9 cellular contexts compared by ENCODE assay signal in the genomic region with DNA sequence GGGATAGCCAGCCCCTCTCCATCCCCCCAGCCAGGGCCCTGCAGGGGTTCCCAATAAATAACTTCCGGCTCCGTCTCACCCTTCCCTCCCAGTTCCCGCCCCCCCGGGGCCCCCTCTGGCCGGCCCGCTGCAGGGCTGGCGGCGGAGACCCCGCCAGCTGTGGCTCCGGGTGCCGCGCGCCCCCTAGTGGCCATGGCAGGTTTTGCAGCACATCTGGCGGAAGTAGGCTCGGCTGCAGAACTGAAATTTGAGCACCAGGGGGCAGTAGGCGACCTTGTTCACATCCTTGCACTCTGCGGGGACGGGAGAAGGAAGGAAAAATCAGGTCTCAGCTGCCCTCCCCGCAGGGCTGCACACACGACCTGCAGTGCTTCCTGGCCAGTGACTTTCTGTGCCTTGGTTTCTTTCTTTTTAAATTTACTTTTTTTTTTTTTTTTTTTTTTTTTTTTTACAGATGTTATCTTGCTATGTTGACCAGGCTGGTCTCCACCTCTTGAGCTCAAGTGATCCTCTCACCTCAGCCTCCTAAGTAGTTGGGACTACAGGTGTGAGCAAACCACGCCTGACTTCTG. TPM values are rescaled to one million over a fixed set of nuclear protein-coding genes. Genes with fewer than 3 reads are reported as not detected.
DNase-seq lines count a peak whose midpoint lies in the region; ATAC-seq and TF ChIP-seq lines count a peak whose summit lies in the region.
"Had no signal": no experiment of that assay in that cellular context is flagged by ENCODE, and none has a peak within 500 bp of the region (broad histone marks: within the 10 kb centered on the region; RNA-seq: fewer than 3 reads in every experiment).

No MANE protein-coding gene starts in this region.

- H3K79me2 ChIP-seq in DND-41 (ENCODE audit: insufficient read depth, low read length): no peaks in the 10 kb centered on the region
- H3K79me2 ChIP-seq in PC-3 (ENCODE audit: low read length): no peaks in the 10 kb centered on the region

- H3F3A ChIP-seq in PC-3 (ENCODE audit: low read length, unreplicated experiment): no peaks in the 10 kb centered on the region

- no peaks in the 10 kb centered on the region for H3K36me3 Mint-ChIP-seq in natural killer cell treated with Interleukin-12 subunit alpha and Interleukin-12 subunit beta and Interleukin-15 and Interleukin-18, amount 100 ng/mL, for 72 hours

- H3K27ac ChIP-seq in DND-41 (ENCODE audit: low read length) (no peak overlapping the region), PC-3 (ENCODE audit: low read length) (no peak overlapping the region), esophagus squamous epithelium (no peak overlapping the region)
- H3K27ac ChIP-seq: epithelial cell of prostate had no signal

- CTCF ChIA-PET in PC-3 (lab: Charles Lee): interaction anchor here (0.6 to 2.4 kb wide), 18 partner anchors 8 to 219 kb away, joined by 3 to 22 read pairs (median 8); partner anchors contain the start of genes MARCHF2 and ZNF414

- H3K9ac ChIP-seq in DND-41 (ENCODE audit: low read depth, low read length) (no peak overlapping the region), PC-3 (ENCODE audit: low read length) (no peak overlapping the region)

- H3K9me2 ChIP-seq in PC-3 (replicated peaks; ENCODE audit: low read length): no peaks in the 10 kb centered on the region

- no TSS peak for BruUV-seq in PC-3 (replicated peaks; lab: Mats Ljungman, UMichigan)

- H3K36me3 ChIP-seq in DND-41 (ENCODE audit: insufficient read depth, low read length) (no peaks in the 10 kb centered on the region), PC-3 (ENCODE audit: low read depth, low read length) (no peaks in the 10 kb centered on the region; the same call in 1 of the 2 replicates), esophagus squamous epithelium (peaks cover 0 to 15% (median 0%) of the 10 kb centered on the region in 3 donors)

- intact Hi-C loops in PC-3 (cut with micrococcal nuclease): loop anchor here (5.0 to 10.0 kb wide), 3 partner anchors 73 to 226 kb away; partner anchors contain the start of gene MARCHF2
- intact Hi-C loops in esophagus squamous epithelium (cut with DNase I): loop anchor here (10.0 kb wide), 1 partner anchor 226 kb away; no protein-coding TSS in a partner anchor

- peak; percentile 99 for TF ChIP-seq CTCF in DND-41 (IDR thresholded peaks at IDR 0.05; ENCODE audit: borderline replicate concordance, extremely low read depth, low read length, poor library complexity, severe bottlenecking)
- peak; percentile 100 for TF ChIP-seq CTCF in PC-3 (conservative IDR thresholded peaks at IDR 0.05; ENCODE audit: low read depth, low read length)
- peak; percentile 98 to 100 (median 99) for TF ChIP-seq CTCF in esophagus squamous epithelium (IDR thresholded peaks at IDR 0.05)

- ATAC-seq in DND-41 (ENCODE audit: insufficient read depth, low read depth) (peak; percentile 82), HG03439 (IDR thresholded peaks at IDR 0.05; ENCODE audit: unreplicated experiment) (peak; percentile 66), PC-3 (peak; percentile 58), HG03175 (IDR thresholded peaks at IDR 0.05; ENCODE audit: unreplicated experiment) (no peak)
- ATAC-seq in natural killer cell treated with Interleukin-12 subunit alpha and Interleukin-12 subunit beta and Interleukin-15 and Interleukin-18, amount 100 ng/mL, for 72 hours: peak; percentile 69 to 79
- peak; percentile 79 for ATAC-seq in stimulated activated naive CD8-positive, alpha-beta T cell treated with anti-CD3 and anti-CD28 coated beads, Interleukin-15, Interleukin-2, amounts not matched to agents 100 U/mL and 50 U/mL, for 24 hours

- no peak overlapping the region for H3K27ac Mint-ChIP-seq in natural killer cell treated with Interleukin-12 subunit alpha and Interleukin-12 subunit beta and Interleukin-15 and Interleukin-18, amount 100 ng/mL, for 72 hours

- no peak for TF ChIP-seq POLR2A in esophagus squamous epithelium (IDR thresholded peaks at IDR 0.05)

- H3K9me3 Mint-ChIP-seq in natural killer cell treated with Interleukin-12 subunit alpha and Interleukin-12 subunit beta and Interleukin-15 and Interleukin-18, amount 100 ng/mL, for 72 hours: no peaks in the 10 kb centered on the region

- peak overlapping the region; percentile 24 for H3K4me2 ChIP-seq in DND-41 (ENCODE audit: insufficient read depth, low read length)
- H3K4me2 ChIP-seq in PC-3 (ENCODE audit: low read length): no peak overlapping the region

- H4K20me1 ChIP-seq in DND-41 (ENCODE audit: insufficient read depth, low read length) (no peaks in the 10 kb centered on the region; the same call in 1 of the 2 replicates), PC-3 (ENCODE audit: low read length) (no peaks in the 10 kb centered on the region)

- peaks cover 19 to 22% of the 10 kb centered on the region in 2 donors for H3K4me1 Mint-ChIP-seq in natural killer cell treated with Interleukin-12 subunit alpha and Interleukin-12 subunit beta and Interleukin-15 and Interleukin-18, amount 100 ng/mL, for 72 hours (ENCODE audit: low read depth in 2 of 2)

- no peaks in the 10 kb centered on the region for H3K27me3 Mint-ChIP-seq in natural killer cell treated with Interleukin-12 subunit alpha and Interleukin-12 subunit beta and Interleukin-15 and Interleukin-18, amount 100 ng/mL, for 72 hours

- H3K4me3 Mint-ChIP-seq in natural killer cell treated with Interleukin-12 subunit alpha and Interleukin-12 subunit beta and Interleukin-15 and Interleukin-18, amount 100 ng/mL, for 72 hours: no peak overlapping the region

- no peak overlapping the region for H3K4me3 ChIP-seq in DND-41 (ENCODE audit: low read depth in 1 of 2, low read length in 2 of 2)
- H3K4me3 ChIP-seq in PC-3 (ENCODE audit: low read length): no peak overlapping the region
- peak overlapping the region in 1 of 4 donors; percentile 32 for H3K4me3 ChIP-seq in esophagus squamous epithelium

- H3K9me3 ChIP-seq in DND-41 (ENCODE audit: insufficient read depth, low read length, severe bottlenecking) (no peaks in the 10 kb centered on the region), PC-3 (ENCODE audit: low read length) (no peaks in the 10 kb centered on the region), esophagus squamous epithelium (no peaks in the 10 kb centered on the region)

- whole genome bisulfite sequencing in esophagus squamous epithelium, 2 donors: 5 to 11% methylated on average over 6 to 8 of the region's 21 CpGs

- peak; percentile 89 for DNase-seq in DND-41
- peak; percentile 83 for DNase-seq in PC-3
- peak; percentile 80 for DNase-seq in activated T-cell treated with anti-CD3 and anti-CD28 coated beads for 4 hours
- DNase-seq in esophagus squamous epithelium (lab: John Stamatoyannopoulos, UW): no peak
- DNase-seq in natural killer cell treated with Interleukin-12 subunit alpha and Interleukin-12 subunit beta and Interleukin-15 and Interleukin-18, amount 100 ng/mL, for 72 hours (ENCODE audit: low spot score): peak; percentile 80
- DNase-seq in stimulated activated naive CD8-positive, alpha-beta T cell treated with anti-CD3 and anti-CD28 coated beads, Interleukin-15, Interleukin-2, amounts not matched to agents 100 U/mL and 50 U/mL, for 24 hours: peak; percentile 88

- H3K27me3 ChIP-seq in DND-41 (ENCODE audit: insufficient read depth, low read length, poor library complexity) (peaks cover 5% of the 10 kb centered on the region), PC-3 (ENCODE audit: low read length) (no peaks in the 10 kb centered on the region), esophagus squamous epithelium (peaks cover 0 to 32% (median 0%) of the 10 kb centered on the region in 4 donors)

- POLR2A ChIA-PET in PC-3 (lab: Charles Lee; ENCODE audit: unreplicated experiment): interaction anchor here (0.6 to 0.7 kb wide), 2 partner anchors 102 to 134 kb away, joined by 10 to 17 read pairs; no protein-coding TSS in a partner anchor

- no peak overlapping the region for H2AFZ ChIP-seq in DND-41 (ENCODE audit: low read depth, low read length)
- no peak overlapping the region for H2AFZ ChIP-seq in PC-3 (ENCODE audit: low read length)

- H3K4me1 ChIP-seq in DND-41 (ENCODE audit: insufficient read depth, low read length): peaks cover 12% of the 10 kb centered on the region
- H3K4me1 ChIP-seq in PC-3 (ENCODE audit: insufficient read depth, low read length): peaks cover under 1% of the 10 kb centered on the region; the same call in 1 of the 2 replicates
- peaks cover 5 to 45% (median 13%) of the 10 kb centered on the region in 3 donors for H3K4me1 ChIP-seq in esophagus squamous epithelium

RNA-seq across cellular contexts. Expression of gene MYO1F, which starts 3.6 kb away (rescaled TPM):
- 2.0 TPM in 1 of 2 replicates, not detected in the other for total RNA-seq in PC-3 (2014; rRNA removed)
- total RNA-seq in esophagus squamous epithelium: 10 to 100 TPM in 2 of 4 donors, 1 to 10 TPM in 2; 1.6 to 14.3 (median 8.5) TPM
- total RNA-seq in natural killer cell treated with Interleukin-12 subunit alpha and Interleukin-12 subunit beta and Interleukin-15 and Interleukin-18, amount 100 ng/mL, for 72 hours: 100 to 1,000 TPM; 216 to 232 TPM

RNA-seq across cellular contexts. Expression of gene ADAMTS10, which starts 29.7 kb away (rescaled TPM):
- total RNA-seq in PC-3 (2014; rRNA removed) (1.2 TPM in 1 of 2 replicates, not detected in the other), esophagus squamous epithelium (1 to 10 TPM; 2.0 to 8.8 (median 3.6) TPM)
- 10 to 100 TPM in 1 of 2 donors, 1 to 10 TPM in 1; 8.2 to 11.3 TPM for total RNA-seq in natural killer cell treated with Interleukin-12 subunit alpha and Interleukin-12 subunit beta and Interleukin-15 and Interleukin-18, amount 100 ng/mL, for 72 hours

RNA-seq across cellular contexts. Expression of gene NFILZ, which starts 49.6 kb away (rescaled TPM):
- total RNA-seq in PC-3 (2014; rRNA removed): not detected in 2 replicates
- total RNA-seq in esophagus squamous epithelium: not detected
- not detected for total RNA-seq in natural killer cell treated with Interleukin-12 subunit alpha and Interleukin-12 subunit beta and Interleukin-15 and Interleukin-18, amount 100 ng/mL, for 72 hours

Comparison
In these comparisons a context has a peak if more than half of its experiments do, and no peak if none do; other contexts are left out.
1. RNA of gene MYO1F, which starts 3.6 kb away (total RNA-seq): 216 to 232 TPM in natural killer cell treated with Interleukin-12 subunit alpha and Interleukin-12 subunit beta and Interleukin-15 and Interleukin-18, amount 100 ng/mL, for 72 hours; 1.6 to 14.3 TPM in esophagus squamous epithelium and 2.0 TPM in PC-3; every median in the first group is over 10 times any median in the second.
2. Peak in every context shown above with its lines, with median percentiles within 50 percentile points of each other: CTCF ChIP-seq.